15 cellular contexts compared by ENCODE assay signal in genomic region chr12:10215451-10215850, GRCh38. TPM values are rescaled to one million over a fixed set of nuclear protein-coding genes. Genes with fewer than 3 reads are reported as not detected.
DNase-seq lines count a peak whose midpoint lies in the region; ATAC-seq and TF ChIP-seq lines count a peak whose summit lies in the region.
"Had no signal": no experiment of that assay in that cellular context is flagged by ENCODE, and none has a peak within 500 bp of the region (broad histone marks: within the 10 kb centered on the region; RNA-seq: fewer than 3 reads in every experiment).

No MANE protein-coding gene starts in this region.

- H3K27ac ChIP-seq in right atrium auricular region, result peak overlapping the region; percentile 100
- peak overlapping the region; percentile 52 for H3K27ac ChIP-seq in muscle layer of colon (ENCODE audit: low read depth, low read length)
- peak overlapping the region; percentile 100 for H3K27ac ChIP-seq in uterus

- no peaks in the 10 kb centered on the region for H3K27me3 Mint-ChIP-seq in chondrocyte (ENCODE audit: low read depth)

- intact Hi-C loops in Right ventricle myocardium inferior (cut with DNase I), result loop anchor here (10.0 kb wide), 2 partner anchors 61 to 149 kb away; no protein-coding TSS in a partner anchor
- intact Hi-C loops in uterus (cut with DNase I; ENCODE audit: low total_unique reads), result loop anchor here (10.0 kb wide), 1 partner anchor 149 kb away; no protein-coding TSS in a partner anchor

- H3K9me3 ChIP-seq in right atrium auricular region (no peaks in the 10 kb centered on the region), muscle layer of colon (ENCODE audit: low read length) (no peaks in the 10 kb centered on the region), uterus (no peaks in the 10 kb centered on the region)

- no peak for DNase-seq in right atrium auricular region (ENCODE audit: low spot score)
- DNase-seq in Right ventricle myocardium inferior (ENCODE audit: missing footprints), result no peak
- no peak for DNase-seq in chondrocyte (ENCODE audit: low spot score)
- no peak for DNase-seq in uterus
- no peak for DNase-seq in putamen (ENCODE audit: low spot score)
- DNase-seq: activated CD8-positive, alpha-beta memory T cell treated with anti-CD3 and anti-CD28 coated beads, Interleukin-2, amount 50 U/mL, for 48 hours; effector CD4-positive, alpha-beta T cell; GOT3; NCI-H1930; stimulated activated CD4-positive, alpha-beta T cell treated with anti-CD3 and anti-CD28 coated beads, Interleukin-4, amount 100 ng/mL, for 1 hour had no signal

- no peaks in the 10 kb centered on the region for H3K9me3 Mint-ChIP-seq in chondrocyte (ENCODE audit: low read depth)

- peaks cover 0 to 45% of the 10 kb centered on the region in 2 donors for H3K4me1 ChIP-seq in right atrium auricular region
- peaks cover 15% of the 10 kb centered on the region for H3K4me1 ChIP-seq in muscle layer of colon (ENCODE audit: insufficient read depth, low read length)
- H3K4me1 ChIP-seq in uterus, result peaks cover 0 to 10% of the 10 kb centered on the region in 2 donors

- H3K4me3 ChIP-seq in right atrium auricular region (peak overlapping the region; percentile 83 to 98), muscle layer of colon (ENCODE audit: low read depth in 1 of 2, low read length in 2 of 2) (no peak overlapping the region), uterus (peak overlapping the region in 1 of 2 donors; percentile 91)

- H3K36me3 Mint-ChIP-seq in chondrocyte (ENCODE audit: low read depth), result peaks cover 3% of the 10 kb centered on the region

- H3K27me3 ChIP-seq in right atrium auricular region, result no peaks in the 10 kb centered on the region
- no peaks in the 10 kb centered on the region for H3K27me3 ChIP-seq in muscle layer of colon (ENCODE audit: control insufficient read depth in 1 of 2, insufficient read depth in 2 of 2, low read length in 2 of 2)
- H3K27me3 ChIP-seq in uterus, result no peaks in the 10 kb centered on the region

- TF ChIP-seq CTCF in right atrium auricular region (IDR thresholded peaks at IDR 0.05) (no peak), chondrocyte (IDR thresholded peaks at IDR 0.05) (no peak), uterus (IDR thresholded peaks at IDR 0.05) (no peak)

- H3K4me1 Mint-ChIP-seq in chondrocyte (ENCODE audit: low read depth), result peaks cover 25% of the 10 kb centered on the region

- peak overlapping the region; percentile 19 for H3K4me3 Mint-ChIP-seq in chondrocyte (ENCODE audit: unreplicated experiment)

- no peak for ATAC-seq in Right ventricle myocardium inferior
- ATAC-seq in GM18511 (IDR thresholded peaks at IDR 0.05; ENCODE audit: unreplicated experiment), result no peak
- ATAC-seq in GM21528 (IDR thresholded peaks at IDR 0.05; ENCODE audit: low FRiP score, unreplicated experiment), result no peak

- H3K36me3 ChIP-seq in right atrium auricular region, result peaks cover 37% of the 10 kb centered on the region
- peaks cover 21% of the 10 kb centered on the region for H3K36me3 ChIP-seq in muscle layer of colon (ENCODE audit: insufficient read depth, low read length)
- no peaks in the 10 kb centered on the region for H3K36me3 ChIP-seq in uterus

- peak overlapping the region; percentile 96 for H3K27ac Mint-ChIP-seq in chondrocyte (ENCODE audit: unreplicated experiment)
- H3K27ac Mint-ChIP-seq: B cell had no signal

- H3K9ac ChIP-seq in muscle layer of colon (ENCODE audit: low read length), result no peak overlapping the region

- TF ChIP-seq POLR2A in uterus (IDR thresholded peaks at IDR 0.05), result no peak

RNA-seq across cellular contexts. Expression of gene GABARAPL1, which starts 2.8 kb away (rescaled TPM):
- 100 to 1,000 TPM; 180 to 335 TPM for total RNA-seq in right atrium auricular region
- 282 TPM for total RNA-seq in Right ventricle myocardium inferior
- 41.6 to 53.0 TPM (median 47.7 TPM) in 3 replicates for total RNA-seq in chondrocyte
- 100 to 1,000 TPM in 1 of 4 donors, 10 to 100 TPM in 3; 42.9 to 216 (median 62.7) TPM for total RNA-seq in uterus

RNA-seq across cellular contexts. Expression of gene TMEM52B, which starts 36.6 kb away (rescaled TPM):
- total RNA-seq in right atrium auricular region, result under 1 TPM in 1 of 2 donors, not detected in 1; 0.51 TPM
- total RNA-seq in Right ventricle myocardium inferior, result not detected
- total RNA-seq in chondrocyte, result not detected in 3 replicates
- not detected for total RNA-seq in uterus
- total RNA-seq: B cell had no signal

RNA-seq across cellular contexts. Expression of gene OLR1, which starts 43.5 kb away (rescaled TPM):
- total RNA-seq in right atrium auricular region (1 to 10 TPM; 1.6 to 2.5 TPM), Right ventricle myocardium inferior (0.24 TPM), chondrocyte (0.28 TPM in 1 of 3 replicates, not detected in the others), uterus (under 1 TPM in 1 of 4 donors, not detected in 3; 0.41 TPM)
- total RNA-seq: B cell, SK-MEL-5 had no signal

Comparison
In these comparisons a context has a peak if more than half of its experiments do, and no peak if none do; other contexts are left out.
1. H3K4me3 ChIP-seq: peak in right atrium auricular region (2 of 2); none in muscle layer of colon (0 of 2).
2. Peak in every context shown above with its lines, with median percentiles within 50 percentile points of each other: H3K27ac ChIP-seq.